In genomic region chr6:131657630-131658111, GRCh38 we compare ENCODE assay signal across 20 cellular contexts. TPM values are rescaled to one million over a fixed set of nuclear protein-coding genes. Genes with fewer than 3 reads are reported as not detected.
DNase-seq lines count a peak whose midpoint lies in the region; ATAC-seq and TF ChIP-seq lines count a peak whose summit lies in the region.
"Had no signal": no experiment of that assay in that cellular context is flagged by ENCODE, and none has a peak within 500 bp of the region (broad histone marks: within the 10 kb centered on the region; RNA-seq: fewer than 3 reads in every experiment).

No MANE protein-coding gene starts in this region.

- H3K4me3 Mint-ChIP-seq in activated T-helper 17 cell treated with anti-CD3 and anti-CD28 coated beads, Interleukin-2, amount 50 U/mL, for 72 hours = no peak overlapping the region
- no peak overlapping the region for H3K4me3 Mint-ChIP-seq in endodermal cell
- H3K4me3 Mint-ChIP-seq: naive thymus-derived CD8-positive, alpha-beta T cell; stimulated activated naive CD8-positive, alpha-beta T cell treated with anti-CD3 and anti-CD28 coated beads, Interleukin-15, amount 100 ng/mL, for 72 hours; T-helper 1 cell treated with Interleukin-12 subunit alpha and Interleukin-12 subunit beta and Interleukin-4 antibody, amounts not matched to agents 30 μg/mL and 1 μg/mL, for 36 hours had no signal

- H3K4me1 Mint-ChIP-seq in activated T-helper 17 cell treated with anti-CD3 and anti-CD28 coated beads, Interleukin-2, amount 50 U/mL, for 72 hours = no peaks in the 10 kb centered on the region
- H3K4me1 Mint-ChIP-seq in endodermal cell = no peaks in the 10 kb centered on the region
- H3K4me1 Mint-ChIP-seq: naive thymus-derived CD8-positive, alpha-beta T cell; stimulated activated naive CD8-positive, alpha-beta T cell treated with anti-CD3 and anti-CD28 coated beads, Interleukin-15, amount 100 ng/mL, for 72 hours had no signal

- intact Hi-C loops in heart left ventricle (cut with DNase I) = no loop called here
- intact Hi-C loops in posterior vena cava (cut with DNase I) = no loop called here

- no peaks in the 10 kb centered on the region for H3K27me3 Mint-ChIP-seq in activated T-helper 17 cell treated with anti-CD3 and anti-CD28 coated beads, Interleukin-2, amount 50 U/mL, for 72 hours
- no peaks in the 10 kb centered on the region for H3K27me3 Mint-ChIP-seq in endodermal cell (ENCODE audit: insufficient read depth)
- H3K27me3 Mint-ChIP-seq: naive thymus-derived CD8-positive, alpha-beta T cell; stimulated activated naive CD8-positive, alpha-beta T cell treated with anti-CD3 and anti-CD28 coated beads, Interleukin-15, amount 100 ng/mL, for 72 hours had no signal

- no peaks in the 10 kb centered on the region for H3K36me3 Mint-ChIP-seq in activated T-helper 17 cell treated with anti-CD3 and anti-CD28 coated beads, Interleukin-2, amount 50 U/mL, for 72 hours (ENCODE audit: low read depth)
- no peaks in the 10 kb centered on the region for H3K36me3 Mint-ChIP-seq in endodermal cell (ENCODE audit: low read depth)

- ATAC-seq in activated T-helper 17 cell treated with anti-CD3 and anti-CD28 coated beads, Interleukin-2, amount 50 U/mL, for 72 hours (replicated peaks) = peak; percentile 16
- ATAC-seq in heart left ventricle = no peak
- ATAC-seq: lower lobe of right lung; naive thymus-derived CD8-positive, alpha-beta T cell; stimulated activated naive CD8-positive, alpha-beta T cell treated with anti-CD3 and anti-CD28 coated beads, Interleukin-15, amount 100 ng/mL, for 72 hours had no signal

- no peak for TF ChIP-seq POLR2A in heart left ventricle (IDR thresholded peaks at IDR 0.05)

- DNase-seq in AML-193 (lab: John Stamatoyannopoulos, UW) = peak; percentile 20 to 26
- peak; percentile 62 for DNase-seq in LHCN-M2 (ENCODE audit: low read depth)
- peak; percentile 83 for DNase-seq in iris pigment epithelial cell (ENCODE audit: low read depth)
- no peak for DNase-seq in heart left ventricle
- DNase-seq in endodermal cell = no peak
- no peak for DNase-seq in posterior vena cava (ENCODE audit: low spot score)
- no peak for DNase-seq in amygdala (lab: John Stamatoyannopoulos, UW)
- DNase-seq: activated CD4-positive, alpha-beta T cell treated with anti-CD3 and anti-CD28 coated beads for 1 hour; activated naive CD4-positive, alpha-beta T cell treated with Interleukin-2 at 50 U/mL for 16 hours; lower lobe of right lung; naive thymus-derived CD8-positive, alpha-beta T cell; NCI-H1092; stimulated activated naive CD8-positive, alpha-beta T cell treated with anti-CD3 and anti-CD28 coated beads, Interleukin-15, amount 100 ng/mL, for 72 hours had no signal

- no peak overlapping the region for H3K4me3 ChIP-seq in heart left ventricle
- no peak overlapping the region for H3K4me3 ChIP-seq in endodermal cell (ENCODE audit: low read length)
- H3K4me3 ChIP-seq: BLaER1 treated with 17β-estradiol and CSF1 and Interleukin-3, amounts not matched to agents 10 nM and 100 nM; lower lobe of right lung; vagina had no signal

- 75 to 81% (median 80%) methylated on average over 6 of the region's 6 CpGs for WGBS in heart left ventricle, 4 donors
- 85 to 92% methylated on average over 4 to 6 of the region's 6 CpGs for WGBS in endodermal cell (ENCODE audit: insufficient coverage in 1 of 2, insufficient read length in 1 of 2), 2 experiments

- no peak overlapping the region for H3K9ac ChIP-seq in endodermal cell (ENCODE audit: extremely low read depth, low read length, poor library complexity, severe bottlenecking)
- H3K9ac ChIP-seq: BLaER1 treated with 17β-estradiol and CSF1 and Interleukin-3, amounts not matched to agents 10 nM and 100 nM had no signal

- no peaks in the 10 kb centered on the region for H3K27me3 ChIP-seq in heart left ventricle
- no peaks in the 10 kb centered on the region for H3K27me3 ChIP-seq in endodermal cell (ENCODE audit: control insufficient read depth, insufficient read depth, low read length, poor library complexity, severe bottlenecking)
- H3K27me3 ChIP-seq: BLaER1 treated with 17β-estradiol and CSF1 and Interleukin-3, amounts not matched to agents 10 nM and 100 nM; vagina had no signal

- no peaks in the 10 kb centered on the region for H3K9me3 ChIP-seq in heart left ventricle
- no peaks in the 10 kb centered on the region for H3K9me3 ChIP-seq in endodermal cell (ENCODE audit: control insufficient read depth, low read length)
- H3K9me3 ChIP-seq: BLaER1 treated with 17β-estradiol and CSF1 and Interleukin-3, amounts not matched to agents 10 nM and 100 nM; lower lobe of right lung; vagina had no signal

- no peaks in the 10 kb centered on the region for H3K9me3 Mint-ChIP-seq in activated T-helper 17 cell treated with anti-CD3 and anti-CD28 coated beads, Interleukin-2, amount 50 U/mL, for 72 hours
- no peaks in the 10 kb centered on the region for H3K9me3 Mint-ChIP-seq in endodermal cell
- H3K9me3 Mint-ChIP-seq: naive thymus-derived CD8-positive, alpha-beta T cell; stimulated activated naive CD8-positive, alpha-beta T cell treated with anti-CD3 and anti-CD28 coated beads, Interleukin-15, amount 100 ng/mL, for 72 hours; T-helper 1 cell treated with Interleukin-12 subunit alpha and Interleukin-12 subunit beta and Interleukin-4 antibody, amounts not matched to agents 30 μg/mL and 1 μg/mL, for 36 hours had no signal

- H3K36me3 ChIP-seq in heart left ventricle (no peaks in the 10 kb centered on the region), endodermal cell (ENCODE audit: control insufficient read depth, insufficient read depth, low read length) (no peaks in the 10 kb centered on the region)
- H3K36me3 ChIP-seq: BLaER1 treated with 17β-estradiol and CSF1 and Interleukin-3, amounts not matched to agents 10 nM and 100 nM; lower lobe of right lung; vagina had no signal

- TF ChIP-seq CTCF in heart left ventricle (IDR thresholded peaks at IDR 0.05) (no peak), endodermal cell (conservative IDR thresholded peaks at IDR 0.05) (no peak)

- no peak overlapping the region for H3K27ac ChIP-seq in heart left ventricle
- no peak overlapping the region for H3K27ac ChIP-seq in endodermal cell (ENCODE audit: low read depth, low read length)
- H3K27ac ChIP-seq: BLaER1 treated with 17β-estradiol and CSF1 and Interleukin-3, amounts not matched to agents 10 nM and 100 nM; lower lobe of right lung; vagina had no signal

- H3K27ac Mint-ChIP-seq in activated T-helper 17 cell treated with anti-CD3 and anti-CD28 coated beads, Interleukin-2, amount 50 U/mL, for 72 hours = no peak overlapping the region
- H3K27ac Mint-ChIP-seq in endodermal cell = no peak overlapping the region
- H3K27ac Mint-ChIP-seq: naive thymus-derived CD8-positive, alpha-beta T cell; stimulated activated naive CD8-positive, alpha-beta T cell treated with anti-CD3 and anti-CD28 coated beads, Interleukin-15, amount 100 ng/mL, for 72 hours; T-helper 1 cell treated with Interleukin-12 subunit alpha and Interleukin-12 subunit beta and Interleukin-4 antibody, amounts not matched to agents 30 μg/mL and 1 μg/mL, for 36 hours had no signal

- H3K4me1 ChIP-seq in heart left ventricle (no peaks in the 10 kb centered on the region), endodermal cell (ENCODE audit: control insufficient read depth, insufficient read depth, low read length) (no peaks in the 10 kb centered on the region)
- H3K4me1 ChIP-seq: lower lobe of right lung, vagina had no signal

RNA-seq across cellular contexts. Expression of gene ENPP3, which starts 20.6 kb away (rescaled TPM):
- total RNA-seq in LHCN-M2 (2014; rRNA removed) = 0.19 TPM in 1 of 2 replicates, not detected in the other
- polyA plus RNA-seq in LHCN-M2 (2012) = not detected
- total RNA-seq in activated T-helper 17 cell treated with anti-CD3 and anti-CD28 coated beads, Interleukin-2, amount 50 U/mL, for 72 hours = under 1 TPM; 0.19 to 0.45 TPM
- under 1 TPM in 7 of 9 donors, not detected in 2; 0.16 to 0.72 (median 0.44) TPM for total RNA-seq in heart left ventricle
- polyA plus RNA-seq in heart left ventricle = under 1 TPM; 0.07 to 0.27 TPM
- total RNA-seq in endodermal cell = not detected
- 0.25 TPM for polyA plus RNA-seq in endodermal cell (2013, experiment 1 of 2)
- 0.21 TPM for polyA plus RNA-seq in endodermal cell (2013, experiment 2 of 2)
- under 1 TPM; 0.48 to 0.56 TPM for total RNA-seq in posterior vena cava
- total RNA-seq: bronchial epithelial cell, H4 had no signal

RNA-seq across cellular contexts. Expression of gene MED23, which starts 29.6 kb away (rescaled TPM):
- 25.7 and 26.9 TPM in 2 replicates for total RNA-seq in LHCN-M2 (2014; rRNA removed)
- 5.4 TPM for polyA plus RNA-seq in LHCN-M2 (2012)
- total RNA-seq in activated T-helper 17 cell treated with anti-CD3 and anti-CD28 coated beads, Interleukin-2, amount 50 U/mL, for 72 hours = 10 to 100 TPM; 24.1 to 24.2 TPM
- 10 to 100 TPM in 8 of 9 donors, 1 to 10 TPM in 1; 9.6 to 15.3 (median 11.4) TPM for total RNA-seq in heart left ventricle
- 1 to 10 TPM; 5.7 to 7.7 TPM for polyA plus RNA-seq in heart left ventricle
- total RNA-seq in endodermal cell = 10 to 100 TPM; 23.3 to 26.2 TPM
- polyA plus RNA-seq in endodermal cell (2013, experiment 1 of 2) = 26.7 TPM
- 21.8 TPM for polyA plus RNA-seq in endodermal cell (2013, experiment 2 of 2)
- 10 to 100 TPM; 19.0 to 22.2 TPM for total RNA-seq in posterior vena cava

RNA-seq across cellular contexts. Expression of gene OR2A4, which starts 43.5 kb away (rescaled TPM):
- total RNA-seq in LHCN-M2 (2014; rRNA removed) = 0.06 TPM in 1 of 2 replicates, not detected in the other
- polyA plus RNA-seq in LHCN-M2 (2012) = not detected
- not detected for total RNA-seq in activated T-helper 17 cell treated with anti-CD3 and anti-CD28 coated beads, Interleukin-2, amount 50 U/mL, for 72 hours
- total RNA-seq in heart left ventricle = not detected
- polyA plus RNA-seq in heart left ventricle = not detected
- total RNA-seq in endodermal cell = not detected
- polyA plus RNA-seq in endodermal cell (2013, experiment 1 of 2) = not detected
- polyA plus RNA-seq in endodermal cell (2013, experiment 2 of 2) = 0.33 TPM
- total RNA-seq in posterior vena cava = not detected
- total RNA-seq: H4; lower lobe of right lung; naive thymus-derived CD8-positive, alpha-beta T cell; pulmonary artery endothelial cell; vagina had no signal
- polyA plus RNA-seq: naive thymus-derived CD8-positive, alpha-beta T cell had no signal

RNA-seq across cellular contexts. Expression of gene CTAGE9, which starts 53.1 kb away (rescaled TPM):
- total RNA-seq in LHCN-M2 (2014; rRNA removed) = not detected in 2 replicates
- polyA plus RNA-seq in LHCN-M2 (2012) = not detected
- not detected for total RNA-seq in activated T-helper 17 cell treated with anti-CD3 and anti-CD28 coated beads, Interleukin-2, amount 50 U/mL, for 72 hours
- total RNA-seq in heart left ventricle = not detected
- not detected for polyA plus RNA-seq in heart left ventricle
- not detected for total RNA-seq in endodermal cell
- polyA plus RNA-seq in endodermal cell (2013, experiment 1 of 2) = not detected
- polyA plus RNA-seq in endodermal cell (2013, experiment 2 of 2) = not detected
- not detected for total RNA-seq in posterior vena cava
- total RNA-seq: bronchial epithelial cell; H4; lower lobe of right lung; naive thymus-derived CD8-positive, alpha-beta T cell; pulmonary artery endothelial cell; vagina had no signal
- polyA plus RNA-seq: naive thymus-derived CD8-positive, alpha-beta T cell had no signal

Comparison
In these comparisons a context has a peak if more than half of its experiments do, and no peak if none do; other contexts are left out.
1. DNase-seq: peak in AML-193 (2 of 2), LHCN-M2 (single experiment) and iris pigment epithelial cell (single experiment); none in heart left ventricle (0 of 5), endodermal cell (single experiment), posterior vena cava (single experiment) and amygdala (0 of 56).